1 cellular context compared by ENCODE assay signal in the genomic region with DNA sequence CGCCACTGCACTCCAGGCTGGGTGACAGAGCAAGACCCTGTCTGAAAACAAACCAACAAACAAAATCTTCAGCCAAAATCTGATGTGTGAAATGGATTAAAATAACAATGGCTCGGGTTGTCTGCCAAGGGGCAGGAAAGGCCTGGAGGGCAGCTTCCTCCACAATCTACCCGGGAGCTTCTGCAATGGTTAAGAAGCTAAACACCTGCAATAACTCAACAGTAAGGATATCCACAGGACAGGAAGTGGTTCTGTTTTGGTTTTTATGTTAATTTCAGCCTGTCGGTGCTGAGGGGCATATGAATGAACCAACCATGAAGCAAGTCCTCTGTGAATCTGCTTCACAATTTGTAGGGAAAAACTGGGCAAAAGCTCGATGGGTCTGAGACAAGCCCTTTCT.
TF ChIP-seq lines count a peak whose summit lies in the region.

No MANE protein-coding gene starts in this region.

TF ChIP-seq in GM12878, 131 proteins besides CTCF, POLR2A, EP300 and RAD21 (continued from another document):
- TF ChIP-seq, protein P1, sequence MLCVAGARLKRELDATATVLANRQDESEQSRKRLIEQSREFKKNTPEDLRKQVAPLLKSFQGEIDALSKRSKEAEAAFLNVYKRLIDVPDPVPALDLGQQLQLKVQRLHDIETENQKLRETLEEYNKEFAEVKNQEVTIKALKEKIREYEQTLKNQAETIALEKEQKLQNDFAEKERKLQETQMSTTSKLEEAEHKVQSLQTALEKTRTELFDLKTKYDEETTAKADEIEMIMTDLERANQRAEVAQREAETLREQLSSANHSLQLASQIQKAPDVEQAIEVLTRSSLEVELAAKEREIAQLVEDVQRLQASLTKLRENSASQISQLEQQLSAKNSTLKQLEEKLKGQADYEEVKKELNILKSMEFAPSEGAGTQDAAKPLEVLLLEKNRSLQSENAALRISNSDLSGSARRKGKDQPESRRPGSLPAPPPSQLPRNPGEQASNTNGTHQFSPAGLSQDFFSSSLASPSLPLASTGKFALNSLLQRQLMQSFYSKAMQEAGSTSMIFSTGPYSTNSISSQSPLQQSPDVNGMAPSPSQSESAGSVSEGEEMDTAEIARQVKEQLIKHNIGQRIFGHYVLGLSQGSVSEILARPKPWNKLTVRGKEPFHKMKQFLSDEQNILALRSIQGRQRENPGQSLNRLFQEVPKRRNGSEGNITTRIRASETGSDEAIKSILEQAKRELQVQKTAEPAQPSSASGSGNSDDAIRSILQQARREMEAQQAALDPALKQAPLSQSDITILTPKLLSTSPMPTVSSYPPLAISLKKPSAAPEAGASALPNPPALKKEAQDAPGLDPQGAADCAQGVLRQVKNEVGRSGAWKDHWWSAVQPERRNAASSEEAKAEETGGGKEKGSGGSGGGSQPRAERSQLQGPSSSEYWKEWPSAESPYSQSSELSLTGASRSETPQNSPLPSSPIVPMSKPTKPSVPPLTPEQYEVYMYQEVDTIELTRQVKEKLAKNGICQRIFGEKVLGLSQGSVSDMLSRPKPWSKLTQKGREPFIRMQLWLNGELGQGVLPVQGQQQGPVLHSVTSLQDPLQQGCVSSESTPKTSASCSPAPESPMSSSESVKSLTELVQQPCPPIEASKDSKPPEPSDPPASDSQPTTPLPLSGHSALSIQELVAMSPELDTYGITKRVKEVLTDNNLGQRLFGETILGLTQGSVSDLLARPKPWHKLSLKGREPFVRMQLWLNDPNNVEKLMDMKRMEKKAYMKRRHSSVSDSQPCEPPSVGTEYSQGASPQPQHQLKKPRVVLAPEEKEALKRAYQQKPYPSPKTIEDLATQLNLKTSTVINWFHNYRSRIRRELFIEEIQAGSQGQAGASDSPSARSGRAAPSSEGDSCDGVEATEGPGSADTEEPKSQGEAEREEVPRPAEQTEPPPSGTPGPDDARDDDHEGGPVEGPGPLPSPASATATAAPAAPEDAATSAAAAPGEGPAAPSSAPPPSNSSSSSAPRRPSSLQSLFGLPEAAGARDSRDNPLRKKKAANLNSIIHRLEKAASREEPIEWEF (IDR thresholded peaks at IDR 0.05; ENCODE audit: insufficient replicate concordance, low read depth, low read length), result no peak
